ENCODE assay signal across 24 cellular contexts in genomic region chr17:40883031-40883430, GRCh38. TPM values are rescaled to one million over a fixed set of nuclear protein-coding genes. Genes with fewer than 3 reads are reported as not detected.
DNase-seq lines count a peak whose midpoint lies in the region; ATAC-seq, FAIRE-seq and TF ChIP-seq lines count a peak whose summit lies in the region.
"Had no signal": no experiment of that assay in that cellular context is flagged by ENCODE, and none has a peak within 500 bp of the region (broad histone marks: within the 10 kb centered on the region; RNA-seq: fewer than 3 reads in every experiment).

No MANE protein-coding gene starts in this region.

- no peak overlapping the region for H3K4me2 ChIP-seq in A549
- H3K4me2 ChIP-seq: BLaER1 had no signal

- peaks cover 2% of the 10 kb centered on the region for H3K36me3 ChIP-seq in colonic mucosa
- peaks cover 11% of the 10 kb centered on the region in 2 donors for H3K36me3 ChIP-seq in mucosa of rectum (ENCODE audit: control insufficient read depth in 2 of 2, insufficient read depth in 2 of 2, low read length in 2 of 2)
- no peaks in the 10 kb centered on the region for H3K36me3 ChIP-seq in rectal smooth muscle tissue (ENCODE audit: control insufficient read depth, insufficient read depth, low read length)
- H3K36me3 ChIP-seq: BLaER1 had no signal

- H3K4me1 ChIP-seq in A549 (peaks cover 3% of the 10 kb centered on the region), colonic mucosa (no peaks in the 10 kb centered on the region), mucosa of rectum (ENCODE audit: control insufficient read depth in 2 of 2, insufficient read depth in 2 of 2, low read length in 2 of 2) (peaks cover 7 to 16% of the 10 kb centered on the region in 2 donors), rectal smooth muscle tissue (ENCODE audit: control insufficient read depth, insufficient read depth, low read length) (no peaks in the 10 kb centered on the region)
- H3K4me1 ChIP-seq: BLaER1 had no signal

- ATAC-seq in A549 (no peak), HG02759 (IDR thresholded peaks at IDR 0.05; ENCODE audit: unreplicated experiment) (no peak)

- TF ChIP-seq POLR2A in A549 (IDR thresholded peaks at IDR 0.05; ENCODE audit: low read length) = no peak

- H3K4me3 ChIP-seq in A549 (no peak overlapping the region), colonic mucosa (peak overlapping the region; percentile 34), mucosa of rectum (ENCODE audit: low read length in 2 of 2) (peak overlapping the region; percentile 66 to 82), rectal smooth muscle tissue (ENCODE audit: low read length) (peak overlapping the region; percentile 47)
- H3K4me3 ChIP-seq: BLaER1 had no signal

- intact Hi-C loops in colonic mucosa (cut with DNase I) = no loop called here

- POLR2A ChIA-PET in A549 (lab: Yijun Ruan, JAX) = no interaction called here

- H3K27ac ChIP-seq in A549 = no peak overlapping the region
- H3K27ac ChIP-seq in colonic mucosa = peak overlapping the region; percentile 70
- H3K27ac ChIP-seq in mucosa of rectum (ENCODE audit: low read depth in 2 of 2, low read length in 2 of 2) = peak overlapping the region; percentile 80 to 82
- no peak overlapping the region for H3K27ac ChIP-seq in rectal smooth muscle tissue (ENCODE audit: low read depth, low read length)
- H3K27ac ChIP-seq: 22Rv1, BLaER1 had no signal

- no peak for TF ChIP-seq CTCF in A549 (IDR thresholded peaks at IDR 0.05)
- TF ChIP-seq CTCF in colonic mucosa (IDR thresholded peaks at IDR 0.05) = no peak

- H3K9me3 ChIP-seq in A549 (no peaks in the 10 kb centered on the region), colonic mucosa (no peaks in the 10 kb centered on the region), mucosa of rectum (ENCODE audit: control insufficient read depth in 2 of 2, low read length in 2 of 2) (no peaks in the 10 kb centered on the region)
- H3K9me3 ChIP-seq: BLaER1 had no signal

- DNase-seq in A549 (ENCODE audit: low read depth in 1 of 2, low spot score in 1 of 2) (no peak), colonic mucosa (no peak), nucleus accumbens (lab: John Stamatoyannopoulos, UW) (no peak), HPDE6-E6E7 (ENCODE audit: extremely low spot score) (no peak), DMS 273 (lab: John Stamatoyannopoulos, UW; ENCODE audit: unreplicated experiment) (no peak)
- DNase-seq: Calu3; CD4-positive, alpha-beta memory T cell; DMS 273 treated with DMSO at 0.1 percent for 48 hours; DMS53; DND-41; EL; H9 had no signal

- CTCF ChIA-PET in A549 (lab: Yijun Ruan, JAX) = interaction anchor here (6.0 kb wide), 1 partner anchor 25 kb away, joined by 35 read pairs; no protein-coding TSS in a partner anchor

- H3K27me3 ChIP-seq in colonic mucosa = no peaks in the 10 kb centered on the region
- H3K27me3 ChIP-seq in mucosa of rectum (ENCODE audit: control insufficient read depth in 2 of 2, insufficient read depth in 2 of 2, low read length in 2 of 2) = no peaks in the 10 kb centered on the region
- H3K27me3 ChIP-seq in rectal smooth muscle tissue (ENCODE audit: control insufficient read depth, insufficient read depth, low read length) = no peaks in the 10 kb centered on the region
- H3K27me3 ChIP-seq: BLaER1 had no signal

- peak; percentile 39 for FAIRE-seq in A549 (lab: Jason Lieb, UNC)
- FAIRE-seq: GM12891, GM19239, H1 had no signal

- no peak for TF ChIP-seq RAD21 in A549 (conservative IDR thresholded peaks at IDR 0.05 in 1 of 2, IDR thresholded peaks at IDR 0.05 in 1 of 2)

- H3K9ac ChIP-seq in colonic mucosa (ENCODE audit: low read depth in 2 of 2, low read length in 2 of 2) (peak overlapping the region in 1 of 2 donors; percentile 30), mucosa of rectum (ENCODE audit: low read depth in 1 of 2, low read length in 2 of 2) (peak overlapping the region in 1 of 2 donors; percentile 62), rectal smooth muscle tissue (ENCODE audit: low read length) (no peak overlapping the region)
- H3K9ac ChIP-seq: BLaER1 had no signal

- 68% methylated on average over 1 of the region's 1 CpG for WGBS in A549 (ENCODE audit: missing lambda C conversion rate)

- TF ChIP-seq EP300 in A549 (IDR thresholded peaks at IDR 0.05) = no peak

TF ChIP-seq in A549, 52 proteins besides CTCF, POLR2A, EP300 and RAD21:
- TF ChIP-seq JUN (IDR thresholded peaks at IDR 0.05) (no peak), FOSL2 (IDR thresholded peaks at IDR 0.05) (no peak), FOSL2 (CRISPR knock-in tag; IDR thresholded peaks at IDR 0.05) (no peak), PHF8 (IDR thresholded peaks at IDR 0.05; ENCODE audit: borderline replicate concordance, low read depth) (no peak), MAFK (IDR thresholded peaks at IDR 0.05; ENCODE audit: partially characterized antibody) (no peak), NR3C1 (IDR thresholded peaks at IDR 0.05) (no peak), HOXA7 (CRISPR knock-in tag; IDR thresholded peaks at IDR 0.05) (no peak), E2F6 (IDR thresholded peaks at IDR 0.05; ENCODE audit: borderline replicate concordance, low read depth) (no peak), HOXB5 (CRISPR knock-in tag; IDR thresholded peaks at IDR 0.05) (no peak), RCOR1 (IDR thresholded peaks at IDR 0.05; ENCODE audit: low read depth, low read length) (no peak), JUNB (IDR thresholded peaks at IDR 0.05) (no peak), RNF2 (IDR thresholded peaks at IDR 0.05; ENCODE audit: borderline replicate concordance, low read depth) (no peak), NFE2L2 (conservative IDR thresholded peaks at IDR 0.05; ENCODE audit: low read length) (no peak), GATA3 (IDR thresholded peaks at IDR 0.05; ENCODE audit: borderline replicate concordance) (no peak), HDAC2 (IDR thresholded peaks at IDR 0.05) (no peak), ZFP36 (IDR thresholded peaks at IDR 0.05; ENCODE audit: borderline replicate concordance, partially characterized antibody) (no peak), ZNF302 (CRISPR knock-in tag; IDR thresholded peaks at IDR 0.05) (no peak), REST (IDR thresholded peaks at IDR 0.05) (no peak), SREBF2 (IDR thresholded peaks at IDR 0.05) (no peak), BHLHE40 (IDR thresholded peaks at IDR 0.05; ENCODE audit: low read depth, low read length) (no peak), KDM1A (IDR thresholded peaks at IDR 0.05; ENCODE audit: low read depth) (no peak)

RNA-seq across cellular contexts. Expression of gene KRT20, which starts 2.0 kb away (rescaled TPM):
- polyA plus RNA-seq in A549 (2011; rRNA removed) (0.28 and 0.34 TPM in 2 replicates), A549 (2017; fragmentation: RNase III; extraction: RNeasy Plus Mini Kit Qiagen cat#74134 plus additional on column Dnase treatment) (not detected in 3 replicates)
- 0.01 TPM in 1 of 2 replicates, not detected in the other for polyA plus RNA-seq in A549 (2012; cell fraction: cytosol; rRNA removed)
- polyA plus RNA-seq in A549 (2012; cell fraction: nucleus; rRNA removed) = 0.04 and 0.06 TPM in 2 replicates
- not detected in 2 replicates for polyA minus RNA-seq in A549 (2011; rRNA and poly(A)+ RNA removed)
- 1,000 to 10,000 TPM; 1,610 to 1,735 TPM for total RNA-seq in colonic mucosa
- total RNA-seq: A673; CD4-positive, alpha-beta memory T cell; G401; H1; H9 had no signal
- polyA plus RNA-seq: AG04450; CD14-positive monocyte; CD4-positive, alpha-beta memory T cell; H1 had no signal

RNA-seq across cellular contexts. Expression of gene KRT12, which starts 16.0 kb away (rescaled TPM):
- not detected in 2 replicates for polyA plus RNA-seq in A549 (2011; rRNA removed)
- polyA plus RNA-seq in A549 (2012; cell fraction: cytosol; rRNA removed) = not detected in 2 replicates
- not detected in 2 replicates for polyA plus RNA-seq in A549 (2012; cell fraction: nucleus; rRNA removed)
- polyA plus RNA-seq in A549 (2017; fragmentation: RNase III; extraction: RNeasy Plus Mini Kit Qiagen cat#74134 plus additional on column Dnase treatment) = not detected in 3 replicates
- polyA minus RNA-seq in A549 (2011; rRNA and poly(A)+ RNA removed) = not detected in 2 replicates
- total RNA-seq in colonic mucosa = 1 to 10 TPM; 2.2 to 4.4 TPM
- total RNA-seq: A673; CD4-positive, alpha-beta memory T cell; G401; H1; H9 had no signal
- polyA plus RNA-seq: AG04450; CD14-positive monocyte; CD4-positive, alpha-beta memory T cell; H1 had no signal

RNA-seq across cellular contexts. Expression of gene KRT23, which starts 54.4 kb away (rescaled TPM):
- polyA plus RNA-seq in A549 (2011; rRNA removed) = not detected in 2 replicates
- not detected in 2 replicates for polyA plus RNA-seq in A549 (2012; cell fraction: cytosol; rRNA removed)
- polyA plus RNA-seq in A549 (2012; cell fraction: nucleus; rRNA removed) = not detected in 2 replicates
- not detected in 3 replicates for polyA plus RNA-seq in A549 (2017; fragmentation: RNase III; extraction: RNeasy Plus Mini Kit Qiagen cat#74134 plus additional on column Dnase treatment)
- not detected in 2 replicates for polyA minus RNA-seq in A549 (2011; rRNA and poly(A)+ RNA removed)
- total RNA-seq in colonic mucosa = 1 to 10 TPM in 1 of 2 donors, under 1 TPM in 1; 0.27 to 1.2 TPM
- total RNA-seq: A673; CD4-positive, alpha-beta memory T cell; G401; H1; H9 had no signal
- polyA plus RNA-seq: H1 had no signal

Comparison
In these comparisons a context has a peak if more than half of its experiments do, and no peak if none do; other contexts are left out.
1. H3K27ac ChIP-seq: peak in colonic mucosa (single experiment) and mucosa of rectum (2 of 2); none in A549 (0 of 2) and rectal smooth muscle tissue (single experiment).